ENCODE assay signal across 18 cellular contexts in genomic region chr2:96844405-96844808, GRCh38.
"Had no signal": no experiment of that assay in that cellular context is flagged by ENCODE, and none has a peak within 500 bp of the region (broad histone marks: within the 10 kb centered on the region; RNA-seq: fewer than 3 reads in every experiment).

No MANE protein-coding gene starts in this region.

- H3K9me3 ChIP-seq: spleen had no signal

- H3K27me3 ChIP-seq: foreskin keratinocyte, spleen had no signal

- H3K27me3 Mint-ChIP-seq: activated B cell treated with CpG ODN at 0.5 μM for 24 hours; activated CD4-positive, alpha-beta T cell treated with anti-CD3 and anti-CD28 coated beads for 36 hours; activated naive CD8-positive, alpha-beta T cell treated with anti-CD3 and anti-CD28 coated beads, Interleukin-2, amount 50 U/mL, for 24 hours; natural killer cell treated with Interleukin-12 subunit alpha and Interleukin-12 subunit beta and Interleukin-15 and Interleukin-18, amount 100 ng/mL, for 72 hours had no signal

- H3K27ac Mint-ChIP-seq: activated B cell treated with CpG ODN at 0.5 μM for 24 hours; activated CD4-positive, alpha-beta T cell treated with anti-CD3 and anti-CD28 coated beads for 36 hours; activated naive CD8-positive, alpha-beta T cell treated with anti-CD3 and anti-CD28 coated beads, Interleukin-2, amount 50 U/mL, for 24 hours had no signal

- H3K9me3 Mint-ChIP-seq: activated B cell treated with CpG ODN at 0.5 μM for 24 hours; activated naive CD8-positive, alpha-beta T cell treated with anti-CD3 and anti-CD28 coated beads, Interleukin-2, amount 50 U/mL, for 24 hours; immature natural killer cell; natural killer cell treated with Interleukin-12 subunit alpha and Interleukin-12 subunit beta and Interleukin-15 and Interleukin-18, amount 100 ng/mL, for 72 hours had no signal

- H3K4me3 ChIP-seq: spleen had no signal

- H3K4me1 ChIP-seq: foreskin keratinocyte had no signal

- ATAC-seq: activated CD4-positive, alpha-beta T cell treated with anti-CD3 and anti-CD28 coated beads for 36 hours; activated naive CD8-positive, alpha-beta T cell treated with anti-CD3 and anti-CD28 coated beads, Interleukin-2, amount 50 U/mL, for 24 hours; foreskin keratinocyte; natural killer cell treated with Interleukin-12 subunit alpha and Interleukin-12 subunit beta and Interleukin-15 and Interleukin-18, amount 100 ng/mL, for 72 hours; stimulated activated naive CD8-positive, alpha-beta T cell treated with anti-CD3 and anti-CD28 coated beads, Interleukin-15, Interleukin-2, amounts not matched to agents 100 U/mL and 50 U/mL, for 24 hours had no signal

- DNase-seq: activated B cell treated with CpG ODN at 0.5 μM for 24 hours; activated CD4-positive, alpha-beta T cell treated with anti-CD3 and anti-CD28 coated beads for 36 hours; activated CD4-positive, alpha-beta T cell treated with anti-CD3 and anti-CD28 coated beads, Interleukin-2, amount 50 U/mL, for 4 hours; activated CD8-positive, alpha-beta memory T cell treated with anti-CD3 and anti-CD28 coated beads for 24 hours; activated gamma-delta T cell; activated naive CD4-positive, alpha-beta T cell treated with anti-CD3 and anti-CD28 coated beads, Interleukin-2, amount 50 U/mL, for 16 hours; activated naive CD8-positive, alpha-beta T cell treated with anti-CD3 and anti-CD28 coated beads, Interleukin-2, amount 50 U/mL, for 24 hours; dermis blood vessel endothelial cell; effector CD8-positive, alpha-beta T cell; foreskin keratinocyte; immature natural killer cell; kidney glomerular epithelial cell; nucleus accumbens; spleen; stimulated activated CD4-positive, alpha-beta T cell treated with anti-CD3 and anti-CD28 coated beads, Interleukin-4, amount 100 ng/mL, for 24 hours; stimulated activated naive CD8-positive, alpha-beta T cell treated with anti-CD3 and anti-CD28 coated beads, Interleukin-15, Interleukin-2, amounts not matched to agents 100 U/mL and 50 U/mL, for 24 hours; T1000 had no signal

- H3K4me3 Mint-ChIP-seq: activated B cell treated with CpG ODN at 0.5 μM for 24 hours; activated CD4-positive, alpha-beta T cell treated with anti-CD3 and anti-CD28 coated beads for 36 hours; activated naive CD8-positive, alpha-beta T cell treated with anti-CD3 and anti-CD28 coated beads, Interleukin-2, amount 50 U/mL, for 24 hours; immature natural killer cell; natural killer cell treated with Interleukin-12 subunit alpha and Interleukin-12 subunit beta and Interleukin-15 and Interleukin-18, amount 100 ng/mL, for 72 hours had no signal

- H3K27ac ChIP-seq: foreskin keratinocyte, spleen had no signal

- H3K36me3 Mint-ChIP-seq: natural killer cell treated with Interleukin-12 subunit alpha and Interleukin-12 subunit beta and Interleukin-15 and Interleukin-18, amount 100 ng/mL, for 72 hours had no signal
